8 cellular contexts compared by ENCODE assay signal in the genomic region with DNA sequence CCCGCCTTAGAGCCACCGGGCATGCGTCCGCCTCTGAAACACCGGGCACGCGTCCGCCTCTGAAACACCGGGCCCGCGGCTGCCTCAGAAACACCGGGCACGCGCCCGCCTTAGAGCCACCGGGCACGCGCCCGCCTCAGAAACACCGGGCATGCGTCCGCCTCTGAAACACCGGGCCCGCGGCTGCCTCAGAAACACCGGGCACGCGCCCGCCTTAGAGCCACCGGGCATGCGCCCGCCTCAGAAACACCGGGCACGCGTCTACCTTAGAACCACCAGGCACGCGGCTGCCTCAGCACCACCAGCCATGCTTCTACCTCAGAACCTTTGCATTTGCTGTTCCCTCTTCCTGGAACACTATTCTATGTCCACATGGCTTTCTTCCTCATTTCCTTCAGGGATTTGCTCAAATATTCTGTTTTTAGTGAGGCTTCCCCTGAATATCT. TPM values are rescaled to one million over a fixed set of nuclear protein-coding genes. Genes with fewer than 3 reads are reported as not detected.
DNase-seq lines count a peak whose midpoint lies in the region; ATAC-seq and TF ChIP-seq lines count a peak whose summit lies in the region.
"Not testable (repeated sequence)": the region's sequence is repeated elsewhere in the genome, so short reads cannot be mapped to it uniquely, and the experiment has no call there.

No MANE protein-coding gene starts in this region.

- peak overlapping the region; percentile 51 to 76; a peak in 3 of 4 replicates for H4K8ac ChIP-seq in IMR-90 (ENCODE audit: low read depth in 2 of 2, low read length in 2 of 2)

- peak; percentile 65 for ATAC-seq in GM19455 (IDR thresholded peaks at IDR 0.05; ENCODE audit: unreplicated experiment)
- peak; percentile 60; the same call in 1 of the 2 replicates for ATAC-seq in IMR-90 (ENCODE audit: low read depth)
- ATAC-seq in effector memory CD8-positive, alpha-beta T cell (replicated peaks): peak; percentile 90

- TF ChIP-seq CTCF in IMR-90 (conservative IDR thresholded peaks at IDR 0.05; ENCODE audit: low read depth, low read length); OCI-LY1 (IDR thresholded peaks at IDR 0.05; ENCODE audit: low read length): not testable (repeated sequence)

- H3K14ac ChIP-seq in IMR-90 (replicated peaks; ENCODE audit: low read depth, low read length): 0 out of 2 replicates have a peak overlapping the region, but pooled peaks have one; percentile 64

- H3F3A ChIP-seq in OCI-LY1 (ENCODE audit: insufficient read depth, low read length): not testable (repeated sequence)

- WGBS in IMR-90 (ENCODE audit: extremely low coverage in 2 of 2, insufficient read length in 1 of 2), 2 experiments: 2% methylated on average over 16 of the region's 37 CpGs; no CpG with 5 or more reads in 1 of the 2 experiments

- not testable (repeated sequence) for H3K36me3 ChIP-seq in BLaER1; IMR-90 (ENCODE audit: control insufficient read depth, insufficient read depth, low read length); OCI-LY1 (ENCODE audit: insufficient read depth, low read length)

- not testable (repeated sequence) for H3K9me3 Mint-ChIP-seq in effector memory CD8-positive, alpha-beta T cell

- H2AFZ ChIP-seq in IMR-90 (replicated peaks; ENCODE audit: low read length, poor library complexity) (peak overlapping the region; percentile 85), OCI-LY1 (ENCODE audit: low read length) (peak overlapping the region; percentile 99)

- H2BK20ac ChIP-seq in IMR-90 (ENCODE audit: low read depth, low read length): not testable (repeated sequence)

- not testable (repeated sequence) for H3K4ac ChIP-seq in IMR-90 (ENCODE audit: low read depth, low read length)

- H3K23ac ChIP-seq in IMR-90 (ENCODE audit: low read depth, low read length): not testable (repeated sequence)

- H3K18ac ChIP-seq in IMR-90 (ENCODE audit: low read depth, low read length): not testable (repeated sequence)

- not testable (repeated sequence) for H3K4me1 ChIP-seq in BLaER1; IMR-90 (ENCODE audit: control insufficient read depth, insufficient read depth, low read length); OCI-LY1 (ENCODE audit: insufficient read depth, low read length, severe bottlenecking)

- peak overlapping the region; percentile 78 for H3K27ac ChIP-seq in BLaER1
- H3K27ac ChIP-seq in IMR-90 (ENCODE audit: insufficient read depth, low read length): peak overlapping the region; percentile 25; the same call in 1 of the 2 replicates
- peak overlapping the region; percentile 67 for H3K27ac ChIP-seq in OCI-LY1 (ENCODE audit: low read depth, low read length, poor library complexity, severe bottlenecking)

- peak overlapping the region; percentile 77 to 92 for H3K4me3 Mint-ChIP-seq in effector memory CD8-positive, alpha-beta T cell

- H2AK5ac ChIP-seq in IMR-90 (ENCODE audit: low read depth, low read length): not testable (repeated sequence)

- H3K27me3 Mint-ChIP-seq in effector memory CD8-positive, alpha-beta T cell: peaks cover 0 to 11% of the 10 kb centered on the region in 2 donors

- CTCF ChIA-PET in IMR-90 (lab: Yijun Ruan, JAX): not testable (repeated sequence)

- H3K9me1 ChIP-seq in IMR-90 (ENCODE audit: insufficient read depth, low read length): not testable (repeated sequence)

- not testable (repeated sequence) for H2BK120ac ChIP-seq in IMR-90 (ENCODE audit: low read depth, low read length)

- H3K9ac ChIP-seq in BLaER1 (peak overlapping the region; percentile 77), IMR-90 (ENCODE audit: low read depth, low read length) (peak overlapping the region; percentile 55), OCI-LY1 (ENCODE audit: low read length) (peak overlapping the region; percentile 79)

- H4K91ac ChIP-seq in IMR-90 (ENCODE audit: insufficient read depth, low read depth, low read length): not testable (repeated sequence)

- H3K79me2 ChIP-seq in OCI-LY1 (ENCODE audit: insufficient read depth, low read length): not testable (repeated sequence)

- H3K9me3 ChIP-seq in BLaER1; IMR-90 (ENCODE audit: control insufficient read depth, insufficient read depth, low read length); OCI-LY1 (ENCODE audit: low read length): not testable (repeated sequence)

- peaks cover 9 to 15% of the 10 kb centered on the region in 2 donors for H3K4me1 Mint-ChIP-seq in effector memory CD8-positive, alpha-beta T cell (ENCODE audit: low read depth in 2 of 2)

- BruUV-seq in IMR-90 (replicated peaks; lab: Mats Ljungman, UMichigan): not testable (repeated sequence)

- H3K56ac ChIP-seq in IMR-90 (ENCODE audit: extremely low read depth, insufficient read depth, low read length): not testable (repeated sequence)

- not testable (repeated sequence) for H2AK9ac ChIP-seq in IMR-90 (replicated peaks; ENCODE audit: low read depth, low read length, poor library complexity)

- H3K4me3 ChIP-seq in BLaER1 (peak overlapping the region; percentile 69), IMR-90 (ENCODE audit: insufficient read depth, low read depth, low read length) (peak overlapping the region; percentile 52), OCI-LY1 (ENCODE audit: low read depth, low read length, poor library complexity, severe bottlenecking) (peak overlapping the region; percentile 67)

- H3K27me3 ChIP-seq in BLaER1; IMR-90 (ENCODE audit: control insufficient read depth, insufficient read depth, low read length); OCI-LY1 (ENCODE audit: insufficient read depth, low read length): not testable (repeated sequence)

- H3K27ac Mint-ChIP-seq in effector memory CD8-positive, alpha-beta T cell: peak overlapping the region; percentile 7 to 55

- not testable (repeated sequence) for H3K79me1 ChIP-seq in IMR-90 (ENCODE audit: low read depth in 1 of 2, low read length in 2 of 2)

- H4K20me1 ChIP-seq in BLaER1; IMR-90 (ENCODE audit: insufficient read depth, low read length); OCI-LY1 (ENCODE audit: insufficient read depth, low read length): not testable (repeated sequence)

- H3K36me3 Mint-ChIP-seq in effector memory CD8-positive, alpha-beta T cell (ENCODE audit: insufficient read depth): not testable (repeated sequence)

- H4K5ac ChIP-seq in IMR-90 (ENCODE audit: low read depth, low read length): not testable (repeated sequence)

- in situ Hi-C loops in IMR-90 (cut with MboI; ENCODE audit: low sequenced_read_pairs): not testable (repeated sequence)

- POLR2A ChIA-PET in IMR-90 (lab: Charles Lee; ENCODE audit: unreplicated experiment): not testable (repeated sequence)

- intact Hi-C loops in IMR-90 (cut with micrococcal nuclease): loop anchor here (5.0 kb wide), 1 partner anchor 185 kb away; the partner anchor contains the start of genes DOCK4 and ZNF277

- dilution Hi-C loops in IMR-90 (cut with HindIII; ENCODE audit: low sequenced_read_pairs, unreplicated experiment): not testable (repeated sequence)

- not testable (repeated sequence) for H3K9me2 ChIP-seq in OCI-LY1 (ENCODE audit: low read depth, low read length)

- TF ChIP-seq POLR2A in IMR-90 (IDR thresholded peaks at IDR 0.05; ENCODE audit: low read depth, low read length): not testable (repeated sequence)

- peak overlapping the region; percentile 82 for H3K4me2 ChIP-seq in BLaER1
- peak overlapping the region; percentile 84 for H3K4me2 ChIP-seq in IMR-90 (ENCODE audit: low read depth, low read length)
- peak overlapping the region; percentile 94 for H3K4me2 ChIP-seq in OCI-LY1 (ENCODE audit: low read length)

- H2BK5ac ChIP-seq in IMR-90 (ENCODE audit: low read depth, low read length, poor library complexity, severe bottlenecking): not testable (repeated sequence)

- H2BK15ac ChIP-seq in IMR-90 (ENCODE audit: low read depth, low read length): not testable (repeated sequence)

- DNase-seq in IMR-90 (peak; percentile 43), lung microvascular endothelial cell (ENCODE audit: low read depth in 2 of 2) (peak; percentile 45 to 50)
- DNase-seq in activated CD8-positive, alpha-beta memory T cell treated with anti-CD3 and anti-CD28 coated beads, Interleukin-2, amount 50 U/mL, for 24 hours (ENCODE audit: extremely low read depth): peak; percentile 38
- peak; percentile 52 to 59 (median 56) for DNase-seq in effector memory CD8-positive, alpha-beta T cell
- DNase-seq in stimulated activated CD4-positive, alpha-beta T cell treated with anti-CD3 and anti-CD28 coated beads, Interleukin-4, amount 100 ng/mL, for 4 hours: peak; percentile 65 to 79

- TF ChIP-seq RAD21 in IMR-90 (IDR thresholded peaks at IDR 0.05; ENCODE audit: low read length): not testable (repeated sequence)

TF ChIP-seq in IMR-90, 13 proteins besides CTCF, POLR2A, EP300 and RAD21:
- 0 out of 2 replicates have a peak, but pooled peaks have one; percentile 50 for TF ChIP-seq MXI1 (IDR thresholded peaks at IDR 0.05; ENCODE audit: borderline replicate concordance, low read depth, low read length)
TF ChIP-seq in IMR-90: peak in this region for 1; not testable (repeated sequence) for 12.

RNA-seq across cellular contexts. Expression of gene IFRD1, which starts 58.4 kb away (rescaled TPM):
- 18.3 and 24.2 TPM in 2 replicates for total RNA-seq in IMR-90 (2012; rRNA removed)
- polyA plus RNA-seq in IMR-90 (2012; rRNA removed): 16.6 and 25.3 TPM in 2 replicates
- 4.5 and 4.9 TPM in 2 replicates for polyA plus RNA-seq in IMR-90 (2012; cell fraction: cytosol; rRNA removed)
- polyA plus RNA-seq in IMR-90 (2012; cell fraction: nucleus; rRNA removed; ENCODE audit: low replicate concordance): 10.1 and 62.2 TPM in 2 replicates
- 18.7 and 38.9 TPM in 2 replicates for total RNA-seq in lung microvascular endothelial cell

Comparison
In these comparisons a context has a peak if more than half of its experiments do, and no peak if none do; other contexts are left out.
1. Peak in every context shown above with its lines: DNase-seq, ATAC-seq, H3K4me3 ChIP-seq and H3K27ac ChIP-seq.
2. H3K27ac ChIP-seq: peak in every context shown above with its lines; median percentile 78 in BLaER1; 67 in OCI-LY1; 25 in IMR-90.